In the genomic region with DNA sequence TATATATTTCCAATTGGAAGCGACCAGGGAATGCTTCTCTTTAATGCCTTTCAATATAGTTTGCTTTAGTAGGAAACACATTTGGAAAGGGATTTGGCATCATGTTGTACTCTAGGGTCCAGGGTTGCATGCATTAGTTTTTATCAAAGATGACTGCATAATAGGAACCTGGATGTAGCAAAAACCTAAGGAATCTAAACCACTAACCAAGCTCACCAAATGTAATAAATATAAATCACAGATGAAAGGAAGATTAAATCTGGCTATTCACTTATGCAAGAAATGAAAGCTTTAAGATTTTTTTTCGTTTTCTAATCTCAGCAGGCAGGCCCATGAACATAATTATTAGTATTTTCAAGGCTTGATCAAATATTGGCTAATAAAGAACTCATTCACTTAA, we compare ENCODE assay signal across 19 cellular contexts.
DNase-seq lines count a peak whose midpoint lies in the region; ATAC-seq and TF ChIP-seq lines count a peak whose summit lies in the region.
"Had no signal": no experiment of that assay in that cellular context is flagged by ENCODE, and none has a peak within 500 bp of the region (broad histone marks: within the 10 kb centered on the region; RNA-seq: fewer than 3 reads in every experiment).

No MANE protein-coding gene starts in this region.

- no peak overlapping the region for H3K4me2 ChIP-seq in SK-N-SH
- H3K4me2 ChIP-seq: A549; BLaER1 treated with 17β-estradiol and CSF1 and Interleukin-3, amounts not matched to agents 10 nM and 100 nM had no signal

- no peak for ATAC-seq in GM18861 (IDR thresholded peaks at IDR 0.05; ENCODE audit: unreplicated experiment)
- ATAC-seq: A549 had no signal

- no peaks in the 10 kb centered on the region for H3K9me3 Mint-ChIP-seq in brain
- H3K9me3 Mint-ChIP-seq in activated naive CD4-positive, alpha-beta T cell treated with anti-CD3 and anti-CD28 coated beads for 36 hours, result no peaks in the 10 kb centered on the region
- H3K9me3 Mint-ChIP-seq: CD4-positive, alpha-beta T cell; CD8-positive, alpha-beta memory T cell had no signal

- CTCF ChIA-PET in SK-N-SH (lab: Yijun Ruan, JAX), result interaction anchor here (0.6 to 18.1 kb wide), 7 partner anchors 14 to 408 kb away, joined by 3 to 356 read pairs (median 7); no protein-coding TSS in a partner anchor
- CTCF ChIA-PET in activated naive CD4-positive, alpha-beta T cell treated with anti-CD3 and anti-CD28 coated beads for 36 hours (lab: Charles Lee), result interaction anchor here (0.6 to 2.0 kb wide), 2 partner anchors 8 to 67 kb away, joined by 4 read pairs; no protein-coding TSS in a partner anchor

- H3K79me2 ChIP-seq in SK-N-SH (ENCODE audit: insufficient read depth), result no peaks in the 10 kb centered on the region

- DNase-seq in SK-N-SH (no peak), amniotic epithelial cell (ENCODE audit: low read depth) (peak; percentile 82), GM13976 (ENCODE audit: low spot score) (no peak)
- DNase-seq in activated naive CD4-positive, alpha-beta T cell treated with anti-CD3 and anti-CD28 coated beads for 36 hours, result no peak
- DNase-seq: AML-193; CD4-positive, alpha-beta T cell; CD8-positive, alpha-beta memory T cell; COR-L47; DMS 273 treated with DMSO at 0.1 percent for 48 hours; DMS153; DMS79 treated with DMSO at 0.1 percent for 48 hours; GF-D8 had no signal

- no peaks in the 10 kb centered on the region for H3K36me3 Mint-ChIP-seq in brain
- H3K36me3 Mint-ChIP-seq in activated naive CD4-positive, alpha-beta T cell treated with anti-CD3 and anti-CD28 coated beads for 36 hours (ENCODE audit: low read depth), result no peaks in the 10 kb centered on the region

- H3K4me3 Mint-ChIP-seq in brain, result no peak overlapping the region
- H3K4me3 Mint-ChIP-seq in activated naive CD4-positive, alpha-beta T cell treated with anti-CD3 and anti-CD28 coated beads for 36 hours, result no peak overlapping the region
- H3K4me3 Mint-ChIP-seq: B cell; CD4-positive, alpha-beta T cell; CD8-positive, alpha-beta memory T cell had no signal

- H3K36me3 ChIP-seq in SK-N-SH (replicated peaks in 1 of 2; ENCODE audit: control insufficient read depth in 1 of 2, insufficient read depth in 2 of 2, low read length in 1 of 2), result no peaks in the 10 kb centered on the region

- H4K20me1 ChIP-seq in SK-N-SH (ENCODE audit: insufficient read depth), result no peaks in the 10 kb centered on the region

- H3K27me3 ChIP-seq in SK-N-SH (ENCODE audit: insufficient read depth), result no peaks in the 10 kb centered on the region
- H3K27me3 ChIP-seq: BLaER1 treated with 17β-estradiol and CSF1 and Interleukin-3, amounts not matched to agents 10 nM and 100 nM had no signal

- no peak for TF ChIP-seq CTCF in SK-N-SH (IDR thresholded peaks at IDR 0.05)
- TF ChIP-seq CTCF in brain (conservative IDR thresholded peaks at IDR 0.05), result no peak
- no peak for TF ChIP-seq CTCF in GM13976 (IDR thresholded peaks at IDR 0.05; ENCODE audit: borderline replicate concordance, control extremely low read depth, extremely low read depth, insufficient read depth, missing control alignments)

- no peaks in the 10 kb centered on the region for H3K9me2 ChIP-seq in SK-N-SH

- peaks cover 16 to 17% of the 10 kb centered on the region in 2 experiments for H3K4me1 ChIP-seq in SK-N-SH (ENCODE audit: control insufficient read depth in 1 of 2, insufficient read depth in 2 of 2, low read depth in 1 of 2, low read length in 1 of 2)
- H3K4me1 ChIP-seq: A549 had no signal

- POLR2A ChIA-PET in SK-N-SH (lab: Yijun Ruan, JAX), result no interaction called here

- intact Hi-C loops in activated naive CD4-positive, alpha-beta T cell treated with anti-CD3 and anti-CD28 coated beads for 36 hours (cut with micrococcal nuclease), result no loop called here

- no peak overlapping the region for H3K4me3 ChIP-seq in SK-N-SH (ENCODE audit: low read depth in 2 of 2, low read length in 1 of 2)
- H3K4me3 ChIP-seq: A549; BLaER1 treated with 17β-estradiol and CSF1 and Interleukin-3, amounts not matched to agents 10 nM and 100 nM had no signal

- H3K9me3 ChIP-seq in SK-N-SH, result no peaks in the 10 kb centered on the region
- H3K9me3 ChIP-seq: A549; BLaER1 treated with 17β-estradiol and CSF1 and Interleukin-3, amounts not matched to agents 10 nM and 100 nM had no signal

- H3F3A ChIP-seq in SK-N-SH (replicated peaks; ENCODE audit: insufficient read depth), result no peaks in the 10 kb centered on the region

- in situ Hi-C loops in GM13976 (cut with MboI; ENCODE audit: low sequenced_read_pairs, unreplicated experiment), result loop anchor here (10.0 to 25.0 kb wide), 2 partner anchors 258 to 406 kb away; no protein-coding TSS in a partner anchor

- 51% methylated on average over 2 of the region's 2 CpGs for WGBS in SK-N-SH (ENCODE audit: low lambda C conversion rate)

- H3K27me3 Mint-ChIP-seq in brain, result peaks cover 5% of the 10 kb centered on the region
- no peaks in the 10 kb centered on the region for H3K27me3 Mint-ChIP-seq in activated naive CD4-positive, alpha-beta T cell treated with anti-CD3 and anti-CD28 coated beads for 36 hours (ENCODE audit: low read depth)
- H3K27me3 Mint-ChIP-seq: B cell; CD4-positive, alpha-beta T cell; CD8-positive, alpha-beta memory T cell had no signal

- peaks cover 73% of the 10 kb centered on the region for H3K4me1 Mint-ChIP-seq in brain
- H3K4me1 Mint-ChIP-seq in activated naive CD4-positive, alpha-beta T cell treated with anti-CD3 and anti-CD28 coated beads for 36 hours (ENCODE audit: low read depth), result peaks cover 21% of the 10 kb centered on the region
- H3K4me1 Mint-ChIP-seq: B cell had no signal

- H2AFZ ChIP-seq in SK-N-SH (ENCODE audit: low read depth), result no peak overlapping the region

- TF ChIP-seq RAD21 in SK-N-SH (IDR thresholded peaks at IDR 0.05; ENCODE audit: low read length), result no peak

- H3K9ac ChIP-seq in SK-N-SH, result no peak overlapping the region
- H3K9ac ChIP-seq: BLaER1 treated with 17β-estradiol and CSF1 and Interleukin-3, amounts not matched to agents 10 nM and 100 nM had no signal

- TF ChIP-seq EP300 in SK-N-SH (IDR thresholded peaks at IDR 0.05; ENCODE audit: borderline replicate concordance in 1 of 2, low read depth in 1 of 2, low read length in 1 of 2), result no peak; a peak in 1 of 4 replicates

- H3K27ac ChIP-seq in SK-N-SH (ENCODE audit: low read depth in 2 of 2, low read length in 1 of 2), result no peak overlapping the region
- H3K27ac ChIP-seq: 22Rv1; A549; BLaER1 treated with 17β-estradiol and CSF1 and Interleukin-3, amounts not matched to agents 10 nM and 100 nM; C4-2B had no signal

- H3K27ac Mint-ChIP-seq in brain, result peak overlapping the region in 4 of 5 experiments; percentile 30 to 84 (median 72)
- no peak overlapping the region for H3K27ac Mint-ChIP-seq in activated naive CD4-positive, alpha-beta T cell treated with anti-CD3 and anti-CD28 coated beads for 36 hours
- H3K27ac Mint-ChIP-seq: B cell; CD4-positive, alpha-beta T cell had no signal

TF ChIP-seq in SK-N-SH, 30 proteins besides CTCF, POLR2A, EP300 and RAD21 (continues in another document):
- TF ChIP-seq POLR2AphosphoS5 (IDR thresholded peaks at IDR 0.05; ENCODE audit: low read depth, low read length) (no peak), RXRA (IDR thresholded peaks at IDR 0.05; ENCODE audit: borderline replicate concordance, low read depth) (no peak), RCOR1 (IDR thresholded peaks at IDR 0.05; ENCODE audit: low read length) (no peak), FOXM1 (IDR thresholded peaks at IDR 0.05; ENCODE audit: low read depth) (no peak), TAF1 (IDR thresholded peaks at IDR 0.05; ENCODE audit: borderline replicate concordance, low read depth, low read length) (no peak), NFIC (IDR thresholded peaks at IDR 0.05; ENCODE audit: borderline replicate concordance) (peak; percentile 28; the same call in 1 of the 2 replicates), RFX5 (IDR thresholded peaks at IDR 0.05; ENCODE audit: low read length) (no peak), GATA2 (CRISPR knock-in tag; IDR thresholded peaks at IDR 0.05) (no peak), SMC3 (IDR thresholded peaks at IDR 0.05; ENCODE audit: low read depth, low read length) (no peak), NRF1 (IDR thresholded peaks at IDR 0.05; ENCODE audit: low read depth, low read length) (no peak), CHD2 (IDR thresholded peaks at IDR 0.05; ENCODE audit: low read length, partially characterized antibody) (no peak), SIN3A (IDR thresholded peaks at IDR 0.05; ENCODE audit: borderline replicate concordance, low read depth, low read length) (no peak)
- TF ChIP-seq, protein P1, sequence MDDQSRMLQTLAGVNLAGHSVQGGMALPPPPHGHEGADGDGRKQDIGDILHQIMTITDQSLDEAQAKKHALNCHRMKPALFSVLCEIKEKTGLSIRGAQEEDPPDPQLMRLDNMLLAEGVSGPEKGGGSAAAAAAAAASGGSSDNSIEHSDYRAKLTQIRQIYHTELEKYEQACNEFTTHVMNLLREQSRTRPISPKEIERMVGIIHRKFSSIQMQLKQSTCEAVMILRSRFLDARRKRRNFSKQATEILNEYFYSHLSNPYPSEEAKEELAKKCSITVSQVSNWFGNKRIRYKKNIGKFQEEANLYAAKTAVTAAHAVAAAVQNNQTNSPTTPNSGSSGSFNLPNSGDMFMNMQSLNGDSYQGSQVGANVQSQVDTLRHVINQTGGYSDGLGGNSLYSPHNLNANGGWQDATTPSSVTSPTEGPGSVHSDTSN (IDR thresholded peaks at IDR 0.05), result peak; percentile 75
